In genomic region chr10:73866621-73867020, GRCh38 we compare ENCODE assay signal across 11 cellular contexts. TPM values are rescaled to one million over a fixed set of nuclear protein-coding genes. Genes with fewer than 3 reads are reported as not detected.
A peak's percentile ranks its signal among the peaks of the same experiment; 100 is the strongest.
DNase-seq lines count a peak whose midpoint lies in the region; ATAC-seq and TF ChIP-seq lines count a peak whose summit lies in the region.
"Had no signal": no experiment of that assay in that cellular context is flagged by ENCODE, and none has a peak within 500 bp of the region (broad histone marks: within the 10 kb centered on the region; RNA-seq: fewer than 3 reads in every experiment).

No MANE protein-coding gene starts in this region.

- H3K36me3 Mint-ChIP-seq in activated naive CD4-positive, alpha-beta T cell treated with anti-CD3 and anti-CD28 coated beads, Interleukin-2, amount 50 U/mL, for 72 hours: peaks cover 13 to 16% of the 10 kb centered on the region in 2 donors

- TF ChIP-seq CTCF in right atrium auricular region (IDR thresholded peaks at IDR 0.05) (no peak), uterus (IDR thresholded peaks at IDR 0.05) (no peak)

- H3K27ac ChIP-seq in right atrium auricular region: peak overlapping the region; percentile 55 to 63
- H3K27ac ChIP-seq in muscle layer of colon (ENCODE audit: low read depth, low read length): peak overlapping the region; percentile 74
- H3K27ac ChIP-seq in uterus: peak overlapping the region; percentile 63 to 65
- H3K27ac ChIP-seq: C4-2B had no signal

- H3K27me3 ChIP-seq in right atrium auricular region: no peaks in the 10 kb centered on the region
- no peaks in the 10 kb centered on the region for H3K27me3 ChIP-seq in muscle layer of colon (ENCODE audit: control insufficient read depth in 1 of 2, insufficient read depth in 2 of 2, low read length in 2 of 2)
- no peaks in the 10 kb centered on the region for H3K27me3 ChIP-seq in uterus

- H3K4me3 ChIP-seq in right atrium auricular region (no peak overlapping the region), muscle layer of colon (ENCODE audit: low read depth in 1 of 2, low read length in 2 of 2) (peak overlapping the region in 1 of 2 donors; percentile 28), uterus (no peak overlapping the region)

- H3K9me3 ChIP-seq in right atrium auricular region (no peaks in the 10 kb centered on the region), muscle layer of colon (ENCODE audit: low read length) (no peaks in the 10 kb centered on the region), uterus (no peaks in the 10 kb centered on the region)

- H3K27ac Mint-ChIP-seq in activated naive CD4-positive, alpha-beta T cell treated with anti-CD3 and anti-CD28 coated beads, Interleukin-2, amount 50 U/mL, for 72 hours: peak overlapping the region; percentile 90

- intact Hi-C loops in Right ventricle myocardium superior (cut with DNase I) (no loop called here), uterus (cut with DNase I; ENCODE audit: low total_unique reads) (no loop called here)

- H3K4me1 ChIP-seq in right atrium auricular region (peaks cover 0 to 49% of the 10 kb centered on the region in 2 donors), muscle layer of colon (ENCODE audit: insufficient read depth, low read length) (peaks cover 89% of the 10 kb centered on the region), uterus (no peaks in the 10 kb centered on the region)

- no peaks in the 10 kb centered on the region for H3K9me3 Mint-ChIP-seq in activated naive CD4-positive, alpha-beta T cell treated with anti-CD3 and anti-CD28 coated beads, Interleukin-2, amount 50 U/mL, for 72 hours

- no peak for ATAC-seq in Right ventricle myocardium superior (ENCODE audit: poor library complexity)
- no peak for ATAC-seq in activated naive CD4-positive, alpha-beta T cell treated with anti-CD3 and anti-CD28 coated beads, Interleukin-2, amount 50 U/mL, for 72 hours

- TF ChIP-seq POLR2A in uterus (IDR thresholded peaks at IDR 0.05): no peak

- peak overlapping the region; percentile 44 for H3K9ac ChIP-seq in muscle layer of colon (ENCODE audit: low read length)

- H3K36me3 ChIP-seq in right atrium auricular region: no peaks in the 10 kb centered on the region
- peaks cover 44% of the 10 kb centered on the region for H3K36me3 ChIP-seq in muscle layer of colon (ENCODE audit: insufficient read depth, low read length)
- H3K36me3 ChIP-seq in uterus: no peaks in the 10 kb centered on the region

- DNase-seq in right atrium auricular region (ENCODE audit: low spot score) (no peak), Right ventricle myocardium superior (no peak), uterus (no peak), NOMO-1 treated with DMSO at 0.1 percent for 48 hours (lab: John Stamatoyannopoulos, UW; ENCODE audit: unreplicated experiment) (no peak), kidney tubule cell (ENCODE audit: low spot score) (no peak)
- no peak for DNase-seq in activated naive CD4-positive, alpha-beta T cell treated with anti-CD3 and anti-CD28 coated beads, Interleukin-2, amount 50 U/mL, for 72 hours (ENCODE audit: low spot score in 2 of 2)
- DNase-seq in activated effector memory CD4-positive, alpha-beta T cell treated with anti-CD3 and anti-CD28 coated beads, Interleukin-2, amount 50 U/mL, for 16 hours: no peak
- DNase-seq: NCI-H1930; stimulated activated CD4-positive, alpha-beta T cell treated with anti-CD3 and anti-CD28 coated beads, Interleukin-4, amount 100 ng/mL, for 4 hours had no signal

RNA-seq across cellular contexts. Expression of gene CAMK2G, which starts 7.7 kb away (rescaled TPM):
- total RNA-seq in right atrium auricular region: 10 to 100 TPM; 12.1 to 17.4 TPM
- total RNA-seq in Right ventricle myocardium superior: 11.2 TPM
- total RNA-seq in activated naive CD4-positive, alpha-beta T cell treated with anti-CD3 and anti-CD28 coated beads, Interleukin-2, amount 50 U/mL, for 72 hours: 10 to 100 TPM; 26.2 to 39.7 TPM
- 10 to 100 TPM; 17.9 to 79.9 (median 40.0) TPM for total RNA-seq in uterus

RNA-seq across cellular contexts. Expression of gene PLAU, which starts 44.3 kb away (rescaled TPM):
- total RNA-seq in right atrium auricular region (1 to 10 TPM; 3.9 to 4.6 TPM), Right ventricle myocardium superior (7.5 TPM), uterus (10 to 100 TPM in 2 of 4 donors, 1 to 10 TPM in 2; 1.8 to 15.3 (median 9.0) TPM)
- total RNA-seq in activated naive CD4-positive, alpha-beta T cell treated with anti-CD3 and anti-CD28 coated beads, Interleukin-2, amount 50 U/mL, for 72 hours: under 1 TPM; 0.14 to 0.39 TPM

RNA-seq across cellular contexts. Expression of gene NDST2, which starts 55.2 kb away (rescaled TPM):
- total RNA-seq in right atrium auricular region: 10 to 100 TPM; 13.1 to 18.4 TPM
- total RNA-seq in Right ventricle myocardium superior: 10.4 TPM
- 10 to 100 TPM; 66.1 to 76.9 TPM for total RNA-seq in activated naive CD4-positive, alpha-beta T cell treated with anti-CD3 and anti-CD28 coated beads, Interleukin-2, amount 50 U/mL, for 72 hours
- total RNA-seq in uterus: 10 to 100 TPM in 3 of 4 donors, 1 to 10 TPM in 1; 5.9 to 47.8 (median 14.1) TPM
